Comparison of ENCODE assay signal across 1 cellular context in genomic region chr10:17506859-17507471, GRCh38.
TF ChIP-seq lines count a peak whose summit lies in the region.

No MANE protein-coding gene starts in this region.

TF ChIP-seq in GM12878, 131 proteins besides CTCF, POLR2A, EP300 and RAD21 (continued from another document):
- no peak for TF ChIP-seq TCF12 (IDR thresholded peaks at IDR 0.05; ENCODE audit: low read depth, low read length)
- no peak for TF ChIP-seq BCL11A (IDR thresholded peaks at IDR 0.05; ENCODE audit: low read depth, low read length)
- TF ChIP-seq ELK1 (IDR thresholded peaks at IDR 0.05; ENCODE audit: low read depth, low read length): no peak
- no peak for TF ChIP-seq MEF2A (IDR thresholded peaks at IDR 0.05; ENCODE audit: insufficient read depth, low read depth, low read length)
- no peak for TF ChIP-seq CREM (IDR thresholded peaks at IDR 0.05; ENCODE audit: low read depth)
- TF ChIP-seq IRF3 (IDR thresholded peaks at IDR 0.05): no peak
- no peak for TF ChIP-seq PAX5 (IDR thresholded peaks at IDR 0.05; ENCODE audit: borderline replicate concordance, low read depth, low read length)
